Comparison of ENCODE assay signal across 1 cellular context in the genomic region with DNA sequence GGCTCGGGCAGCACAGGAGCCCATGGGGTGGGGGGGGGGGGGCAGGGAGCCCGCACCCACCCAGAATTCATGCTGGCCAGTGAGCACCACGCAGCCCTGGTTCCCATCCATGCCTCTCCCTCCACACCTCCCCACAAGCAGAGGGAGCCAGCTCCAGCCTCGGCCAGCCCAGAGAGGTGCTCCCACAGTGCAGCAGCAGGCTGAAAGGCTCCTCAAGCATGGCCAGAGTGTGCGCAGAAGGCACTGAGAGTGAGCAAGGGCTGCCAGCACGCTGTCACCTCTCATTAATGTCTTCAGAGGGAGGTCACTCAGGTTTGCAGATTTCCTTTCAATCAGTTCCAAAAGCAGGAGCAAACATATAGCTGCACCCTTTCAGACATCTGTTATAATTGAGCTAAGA.
TF ChIP-seq lines count a peak whose summit lies in the region.

No MANE protein-coding gene starts in this region.

TF ChIP-seq in HepG2, 621 proteins besides CTCF, POLR2A, EP300 and RAD21:
- no peak for TF ChIP-seq HNRNPLL (IDR thresholded peaks at IDR 0.05; ENCODE audit: low read depth, low read length, poor library complexity, severe bottlenecking)
- no peak for TF ChIP-seq ZNF543 (CRISPR knock-in tag; IDR thresholded peaks at IDR 0.05)
- no peak for TF ChIP-seq RAD51 (IDR thresholded peaks at IDR 0.05; ENCODE audit: borderline replicate concordance)
- TF ChIP-seq NFRKB (IDR thresholded peaks at IDR 0.05) = no peak
- peak; percentile 12; the same call in 1 of the 2 replicates for TF ChIP-seq ZNF768 (CRISPR knock-in tag; IDR thresholded peaks at IDR 0.05)
- TF ChIP-seq ZNF850 (CRISPR knock-in tag; conservative IDR thresholded peaks at IDR 0.05) = peak; percentile 95
TF ChIP-seq in HepG2: peak in this region for 2.
